ENCODE assay signal across 19 cellular contexts in genomic region chr2:159574246-159574645, GRCh38. TPM values are rescaled to one million over a fixed set of nuclear protein-coding genes. Genes with fewer than 3 reads are reported as not detected.
DNase-seq lines count a peak whose midpoint lies in the region; ATAC-seq, FAIRE-seq and TF ChIP-seq lines count a peak whose summit lies in the region.
"Had no signal": no experiment of that assay in that cellular context is flagged by ENCODE, and none has a peak within 500 bp of the region (broad histone marks: within the 10 kb centered on the region; RNA-seq: fewer than 3 reads in every experiment).

No MANE protein-coding gene starts in this region.

- H3K4me3 Mint-ChIP-seq in activated naive CD4-positive, alpha-beta T cell treated with anti-CD3 and anti-CD28 coated beads, Interleukin-2, amount 10 ng/mL, durations not matched to agents 7 days and 5 days = no peak overlapping the region
- H3K4me3 Mint-ChIP-seq: mesothelial cell of epicardium; stimulated activated naive B cell treated with anti-CD40 and anti-IgM and Interleukin-4, amounts not matched to agents 10 μg/mL and 1 μg/mL and 100 μg/mL, for 72 hours had no signal

- POLR2A ChIA-PET in K562 (lab: Yijun Ruan, JAX) = no interaction called here

- no peaks in the 10 kb centered on the region for H3K36me3 ChIP-seq in K562 (ENCODE audit: control insufficient read depth, insufficient read depth, low read length)
- no peaks in the 10 kb centered on the region for H3K36me3 ChIP-seq in right lobe of liver
- no peaks in the 10 kb centered on the region for H3K36me3 ChIP-seq in mesendoderm (ENCODE audit: control insufficient read depth, insufficient read depth, low read length)
- no peaks in the 10 kb centered on the region for H3K36me3 ChIP-seq in vagina
- H3K36me3 ChIP-seq: cardiac muscle cell, transverse colon had no signal

- H3K27ac ChIP-seq in K562 (ENCODE audit: extremely low read depth, low read depth, low read length) (no peak overlapping the region), right lobe of liver (no peak overlapping the region), mesendoderm (ENCODE audit: low read depth, low read length) (no peak overlapping the region), vagina (no peak overlapping the region)
- H3K27ac ChIP-seq: cardiac muscle cell, transverse colon had no signal

- H3K23ac ChIP-seq in mesendoderm (ENCODE audit: low read length) = no peak overlapping the region

- no peak overlapping the region for H2BK120ac ChIP-seq in mesendoderm (ENCODE audit: low read depth, low read length)

- H3K4me1 ChIP-seq in K562 (replicated peaks in 1 of 2; ENCODE audit: control insufficient read depth in 2 of 2, insufficient read depth in 2 of 2, low read length in 2 of 2) = no peaks in the 10 kb centered on the region
- H3K4me1 ChIP-seq in right lobe of liver = no peaks in the 10 kb centered on the region
- no peaks in the 10 kb centered on the region for H3K4me1 ChIP-seq in mesendoderm (ENCODE audit: control insufficient read depth, low read depth, low read length)
- peaks cover 12% of the 10 kb centered on the region for H3K4me1 ChIP-seq in vagina

- H3K27me3 ChIP-seq in K562 (ENCODE audit: control insufficient read depth in 2 of 2, insufficient read depth in 2 of 2, low read length in 2 of 2) (no peaks in the 10 kb centered on the region), right lobe of liver (no peaks in the 10 kb centered on the region), mesendoderm (ENCODE audit: insufficient read depth, low read length, poor library complexity) (no peaks in the 10 kb centered on the region), vagina (no peaks in the 10 kb centered on the region)
- H3K27me3 ChIP-seq: cardiac muscle cell, transverse colon had no signal

- no peak overlapping the region for H3K18ac ChIP-seq in mesendoderm (ENCODE audit: low read length)

- no peak overlapping the region for H2BK5ac ChIP-seq in mesendoderm (ENCODE audit: low read length)

- H3K9ac ChIP-seq in K562 (ENCODE audit: insufficient read depth in 1 of 2, low read depth in 2 of 2, low read length in 2 of 2) = no peak overlapping the region
- H3K9ac ChIP-seq in mesendoderm (ENCODE audit: low read length) = no peak overlapping the region

- FAIRE-seq in K562 (lab: Jason Lieb, UNC) = no peak

- no peaks in the 10 kb centered on the region for H3K79me2 ChIP-seq in K562 (ENCODE audit: control insufficient read depth, insufficient read depth, low read length)
- H3K79me2 ChIP-seq in mesendoderm (ENCODE audit: control insufficient read depth, insufficient read depth, low read length) = peaks cover 2% of the 10 kb centered on the region

- intact Hi-C loops in K562 (cut with micrococcal nuclease) = no loop called here
- intact Hi-C loops in right lobe of liver (cut with DNase I) = no loop called here
- intact Hi-C loops in vagina (cut with DNase I) = no loop called here

- peaks cover 5% of the 10 kb centered on the region for H3K79me1 ChIP-seq in mesendoderm (ENCODE audit: low read length)

- H3K4me2 ChIP-seq in K562 (ENCODE audit: insufficient read depth, low read length) (no peak overlapping the region), mesendoderm (ENCODE audit: low read length) (no peak overlapping the region)

- no peak overlapping the region for H2AFZ ChIP-seq in K562 (ENCODE audit: low read depth, low read length)

- H4K20me1 ChIP-seq in K562 (replicated peaks; ENCODE audit: control insufficient read depth, insufficient read depth, low read length) = no peaks in the 10 kb centered on the region

- in situ Hi-C loops in K562 (cut with MboI) = no loop called here

- no peak overlapping the region for H3K27ac Mint-ChIP-seq in activated naive CD4-positive, alpha-beta T cell treated with anti-CD3 and anti-CD28 coated beads, Interleukin-2, amount 10 ng/mL, durations not matched to agents 7 days and 5 days
- H3K27ac Mint-ChIP-seq: activated naive CD4-positive, alpha-beta T cell treated with anti-CD3 and anti-CD28 coated beads, Interleukin-2, amount 50 U/mL, for 72 hours; CD4-positive, CD25-positive, alpha-beta regulatory T cell; mesothelial cell of epicardium; stimulated activated naive B cell treated with anti-CD40 and anti-IgM and Interleukin-4, amounts not matched to agents 10 μg/mL and 1 μg/mL and 100 μg/mL, for 72 hours had no signal

- no peak overlapping the region for H2AK5ac ChIP-seq in mesendoderm (ENCODE audit: low read length)

- H3K9me3 Mint-ChIP-seq in activated naive CD4-positive, alpha-beta T cell treated with anti-CD3 and anti-CD28 coated beads, Interleukin-2, amount 10 ng/mL, durations not matched to agents 7 days and 5 days = no peaks in the 10 kb centered on the region

- H2BK15ac ChIP-seq in mesendoderm (replicated peaks; ENCODE audit: low read depth) = no peak overlapping the region

- no peak overlapping the region for H3K4ac ChIP-seq in mesendoderm (ENCODE audit: low read depth, low read length)

- H3K9me1 ChIP-seq in K562 (ENCODE audit: control insufficient read depth, insufficient read depth, low read length) = no peaks in the 10 kb centered on the region

- H4K5ac ChIP-seq in mesendoderm (ENCODE audit: low read length) = no peak overlapping the region

- CTCF ChIA-PET in K562 (lab: Yijun Ruan, JAX; ENCODE audit: low intra/inter-chr PET ratio) = no interaction called here
- CTCF ChIA-PET in activated naive CD4-positive, alpha-beta T cell treated with anti-CD3 and anti-CD28 coated beads, Interleukin-2, amount 10 ng/mL, durations not matched to agents 7 days and 5 days (lab: Charles Lee) = no interaction called here

- 17% methylated on average over 2 of the region's 2 CpGs for WGBS in K562 (ENCODE audit: insufficient coverage, low coverage, missing lambda C conversion rate)
- 23% methylated on average over 2 of the region's 2 CpGs for whole genome bisulfite sequencing in right lobe of liver (ENCODE audit: insufficient coverage, low coverage, low lambda C conversion rate, missing lambda C conversion rate)
- WGBS in mesendoderm (ENCODE audit: extremely low coverage, insufficient coverage, low lambda C conversion rate) = no CpG with 5 or more reads among the region's 2 CpGs

- TF ChIP-seq EP300 in K562 (IDR thresholded peaks at IDR 0.05; ENCODE audit: low read length) = no peak

- no TSS peak for BruUV-seq in K562 (replicated peaks; lab: Mats Ljungman, UMichigan)

- no peak for TF ChIP-seq CTCF in K562 (IDR thresholded peaks at IDR 0.05 in 2 of 3, conservative IDR thresholded peaks at IDR 0.05 in 1 of 3; ENCODE audit: insufficient read depth in 2 of 3, low read depth in 1 of 3, low read length in 3 of 3)
- TF ChIP-seq CTCF in right lobe of liver (IDR thresholded peaks at IDR 0.05) = no peak
- no peak for TF ChIP-seq CTCF in vagina (IDR thresholded peaks at IDR 0.05)

- DNase-seq in AG20443 (ENCODE audit: low spot score) = peak; percentile 52
- peak; percentile 62 for DNase-seq in HCEC 1CT
- DNase-seq in K562 (ENCODE audit: extremely low read depth in 1 of 4, low spot score in 3 of 4) = no peak
- no peak for DNase-seq in right lobe of liver
- DNase-seq in mesendoderm = no peak
- DNase-seq in Ammon's horn (ENCODE audit: low spot score) = no peak
- DNase-seq in vagina (ENCODE audit: extremely low spot score in 2 of 2) = no peak
- DNase-seq in activated naive CD4-positive, alpha-beta T cell treated with anti-CD3 and anti-CD28 coated beads, Interleukin-2, amount 10 ng/mL, durations not matched to agents 7 days and 5 days = no peak
- DNase-seq: activated CD4-positive, CD25-positive, alpha-beta regulatory T cell treated with anti-CD3 and anti-CD28 coated beads, Interleukin-2, amount 50 U/mL, for 72 hours; activated CD8-positive, alpha-beta memory T cell treated with anti-CD3 and anti-CD28 coated beads, Interleukin-2, amount 50 U/mL, for 4 hours; CD4-positive, CD25-positive, alpha-beta regulatory T cell; effector memory CD4-positive, alpha-beta T cell; NCI-H526 treated with DMSO at 0.1 percent for 48 hours; RPMI8226; stimulated activated naive B cell treated with anti-CD40 and anti-IgM and Interleukin-4, amounts not matched to agents 10 μg/mL and 1 μg/mL and 100 μg/mL, for 72 hours; transverse colon had no signal

- no peaks in the 10 kb centered on the region for H3K4me1 Mint-ChIP-seq in activated naive CD4-positive, alpha-beta T cell treated with anti-CD3 and anti-CD28 coated beads, Interleukin-2, amount 10 ng/mL, durations not matched to agents 7 days and 5 days
- H3K4me1 Mint-ChIP-seq: CD4-positive, CD25-positive, alpha-beta regulatory T cell; stimulated activated naive B cell treated with anti-CD40 and anti-IgM and Interleukin-4, amounts not matched to agents 10 μg/mL and 1 μg/mL and 100 μg/mL, for 72 hours had no signal

- no peak overlapping the region for H3K56ac ChIP-seq in mesendoderm (ENCODE audit: low read length)

- no peak for TF ChIP-seq RAD21 in K562 (CRISPR knock-in tag; conservative IDR thresholded peaks at IDR 0.05 in 1 of 2, IDR thresholded peaks at IDR 0.05 in 1 of 2)

- TF ChIP-seq POLR2A in K562 (conservative IDR thresholded peaks at IDR 0.05) (no peak), right lobe of liver (IDR thresholded peaks at IDR 0.05) (no peak), vagina (IDR thresholded peaks at IDR 0.05) (no peak)

- no peak overlapping the region for H4K8ac ChIP-seq in mesendoderm (ENCODE audit: low read depth, low read length)

- H3K4me3 ChIP-seq in K562 = no peak overlapping the region
- no peak overlapping the region for H3K4me3 ChIP-seq in right lobe of liver
- no peak overlapping the region for H3K4me3 ChIP-seq in mesendoderm (ENCODE audit: low read length)
- no peak overlapping the region for H3K4me3 ChIP-seq in vagina
- H3K4me3 ChIP-seq: cardiac muscle cell, transverse colon had no signal

- H3K9me3 ChIP-seq in K562 (replicated peaks; ENCODE audit: control insufficient read depth, insufficient read depth, low read depth, low read length) (peaks cover 5% of the 10 kb centered on the region), right lobe of liver (no peaks in the 10 kb centered on the region), vagina (no peaks in the 10 kb centered on the region)
- H3K9me3 ChIP-seq: transverse colon had no signal

- H3K27me3 Mint-ChIP-seq in activated naive CD4-positive, alpha-beta T cell treated with anti-CD3 and anti-CD28 coated beads, Interleukin-2, amount 10 ng/mL, durations not matched to agents 7 days and 5 days = no peaks in the 10 kb centered on the region
- H3K27me3 Mint-ChIP-seq: CD4-positive, CD25-positive, alpha-beta regulatory T cell; stimulated activated naive B cell treated with anti-CD40 and anti-IgM and Interleukin-4, amounts not matched to agents 10 μg/mL and 1 μg/mL and 100 μg/mL, for 72 hours had no signal

- ATAC-seq in K562 (no peak), right lobe of liver (peak; percentile 56 to 91 (median 88))
- ATAC-seq: activated naive CD4-positive, alpha-beta T cell treated with anti-CD3 and anti-CD28 coated beads, Interleukin-2, amount 50 U/mL, for 72 hours; stimulated activated naive B cell treated with anti-CD40 and anti-IgM and Interleukin-4, amounts not matched to agents 10 μg/mL and 1 μg/mL and 100 μg/mL, for 72 hours had no signal

- H3K36me3 Mint-ChIP-seq in activated naive CD4-positive, alpha-beta T cell treated with anti-CD3 and anti-CD28 coated beads, Interleukin-2, amount 10 ng/mL, durations not matched to agents 7 days and 5 days = no peaks in the 10 kb centered on the region
- H3K36me3 Mint-ChIP-seq: CD4-positive, CD25-positive, alpha-beta regulatory T cell had no signal

RNA-seq across cellular contexts. Expression of gene BAZ2B, which starts 42.1 kb away (rescaled TPM):
- 47.7 and 122 TPM in 2 replicates for total RNA-seq in K562 (2011; cell fraction: chromatin; rRNA removed; ENCODE audit: low replicate concordance)
- total RNA-seq in K562 (2011; cell fraction: nucleolus; rRNA removed) = 18.2 and 25.5 TPM in 2 replicates
- total RNA-seq in K562 (2011; cell fraction: nucleoplasm; rRNA removed) = 38.1 and 47.5 TPM in 2 replicates
- total RNA-seq in K562 (2014; rRNA removed) = 15.1 and 16.2 TPM in 2 replicates
- total RNA-seq in K562 (2014; rRNA removed; fragmentation: Illumina TruSeq; extraction: Trizol) = 30.7 and 33.1 TPM in 2 replicates
- 38.6 and 39.4 TPM in 2 replicates for total RNA-seq in K562 (2015; rRNA removed; fragmentation: Illumina TruSeq; extraction: Trizol)
- 18.7 and 19.7 TPM in 2 replicates for total RNA-seq in K562 (2021)
- polyA plus RNA-seq in K562 (2011; rRNA removed) = 19.8 and 20.9 TPM in 2 replicates
- polyA plus RNA-seq in K562 (2011; cell fraction: cytosol; rRNA removed) = 7.0 and 11.9 TPM in 2 replicates
- polyA plus RNA-seq in K562 (2011; cell fraction: nucleus; rRNA removed) = 39.3 and 42.1 TPM in 2 replicates
- polyA plus RNA-seq in K562 (2012) = 11.6 and 14.6 TPM in 2 replicates
- 16.9 and 20.0 TPM in 2 replicates for polyA plus RNA-seq in K562 (2014; fragmentation: Illumina TruSeq; extraction: Trizol)
- 1 to 10 TPM; 7.5 to 8.1 TPM for polyA plus RNA-seq in K562 (2014; fragmentation: Nextera tagmentation; extraction: Ambion mirVana)
- 14.2 and 21.4 TPM in 2 replicates for polyA plus RNA-seq in K562 (2014; rRNA removed)
- 56.8 and 85.7 TPM in 2 replicates for polyA minus RNA-seq in K562 (2011; rRNA and poly(A)+ RNA removed)
- 13.4 and 18.4 TPM in 2 replicates for polyA minus RNA-seq in K562 (2011; cell fraction: cytosol; rRNA and poly(A)+ RNA removed)
- 45.0 and 103 TPM in 2 replicates for polyA minus RNA-seq in K562 (2011; cell fraction: nucleus; rRNA and poly(A)+ RNA removed)
- total RNA-seq in right lobe of liver = 10 to 100 TPM; 18.0 to 32.8 (median 24.2) TPM
- 8.0 TPM for polyA plus RNA-seq in mesendoderm (2013, experiment 1 of 2)
- 7.7 TPM for polyA plus RNA-seq in mesendoderm (2013, experiment 2 of 2)
- total RNA-seq in vagina = 90.6 TPM

Comparison
In these comparisons a context has a peak if more than half of its experiments do, and no peak if none do; other contexts are left out.
1. DNase-seq: peak in AG20443 (single experiment) and HCEC 1CT (single experiment); none in K562 (0 of 4), right lobe of liver (0 of 3), mesendoderm (single experiment), Ammon's horn (single experiment), vagina (0 of 2) and activated naive CD4-positive, alpha-beta T cell treated with anti-CD3 and anti-CD28 coated beads, Interleukin-2, amount 10 ng/mL, durations not matched to agents 7 days and 5 days (single experiment).